In the genomic region with DNA sequence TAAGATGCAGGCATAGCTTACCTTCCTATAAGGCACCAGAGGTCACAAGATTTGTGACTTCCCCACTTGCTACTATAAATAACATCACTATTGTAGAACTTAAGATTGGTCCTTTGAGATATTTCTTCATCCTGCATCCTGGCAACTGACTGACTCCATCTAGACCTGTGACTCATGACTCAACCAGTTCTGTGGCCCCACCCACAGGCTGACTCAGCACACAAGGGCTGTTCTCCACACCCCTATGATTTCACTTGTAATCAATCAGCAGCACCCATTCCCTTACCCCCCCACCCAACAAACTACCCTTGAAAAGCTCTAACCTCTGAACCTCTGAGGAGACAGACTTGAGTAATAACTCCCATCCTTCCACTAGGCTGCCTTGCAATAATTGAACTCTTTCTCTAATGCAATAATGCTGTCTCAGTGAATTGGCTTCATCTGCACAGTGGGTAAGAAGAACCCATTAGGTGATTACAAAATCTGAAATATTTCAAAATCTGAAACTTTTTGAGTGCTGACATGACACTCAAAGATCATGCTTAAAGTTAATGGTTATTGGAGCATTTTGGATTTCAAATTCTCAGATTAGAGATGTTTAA, we compare ENCODE assay signal across 9 cellular contexts.
DNase-seq lines count a peak whose midpoint lies in the region; ATAC-seq and TF ChIP-seq lines count a peak whose summit lies in the region.
"Had no signal": no experiment of that assay in that cellular context is flagged by ENCODE, and none has a peak within 500 bp of the region (broad histone marks: within the 10 kb centered on the region; RNA-seq: fewer than 3 reads in every experiment).

No MANE protein-coding gene starts in this region.

- H3K36me3 ChIP-seq in vagina: no peaks in the 10 kb centered on the region
- H3K36me3 ChIP-seq: SJCRH30 had no signal

- H3K27ac ChIP-seq in vagina: no peak overlapping the region
- H3K27ac ChIP-seq: SJCRH30 had no signal

- peaks cover 20% of the 10 kb centered on the region for H3K9me3 Mint-ChIP-seq in WTC11

- H3K36me3 Mint-ChIP-seq in WTC11: peaks cover 23% of the 10 kb centered on the region

- H3K4me3 ChIP-seq in vagina: no peak overlapping the region
- H3K4me3 ChIP-seq: SJCRH30 had no signal

- DNase-seq in GM04504 (ENCODE audit: low read depth): peak; percentile 72
- DNase-seq in OCI-M1 (lab: John Stamatoyannopoulos, UW): peak; percentile 79
- peak; percentile 22 for DNase-seq in dermis blood vessel endothelial cell
- peak; percentile 10 for DNase-seq in stimulated activated CD4-positive, alpha-beta T cell treated with anti-CD3 and anti-CD28 coated beads, Interleukin-12 subunit alpha, Interleukin-12 subunit beta, amount 100 ng/mL, for 4 hours
- DNase-seq in WTC11 (ENCODE audit: low spot score): no peak
- DNase-seq in vagina (ENCODE audit: extremely low spot score in 2 of 2): no peak
- no peak for DNase-seq in NCI-H2081 treated with DMSO at 0.1 percent for 48 hours (lab: John Stamatoyannopoulos, UW)
- no peak for DNase-seq in DMS114 treated with DMSO at 0.1 percent for 48 hours (lab: John Stamatoyannopoulos, UW; ENCODE audit: unreplicated experiment)

- peaks cover 58% of the 10 kb centered on the region for H3K4me1 Mint-ChIP-seq in WTC11

- no peaks in the 10 kb centered on the region; the same call in 1 of the 2 replicates for H3K27me3 Mint-ChIP-seq in WTC11 (ENCODE audit: low read depth)

- TF ChIP-seq CTCF in WTC11 (IDR thresholded peaks at IDR 0.05) (no peak), vagina (IDR thresholded peaks at IDR 0.05) (no peak)

- POLR2A ChIA-PET in WTC11 (lab: Charles Lee): no interaction called here

- no peak for ATAC-seq in WTC11

- no peaks in the 10 kb centered on the region for H3K27me3 ChIP-seq in vagina
- H3K27me3 ChIP-seq: SJCRH30 had no signal

- no peak overlapping the region for H3K4me3 Mint-ChIP-seq in WTC11

- H3K27ac Mint-ChIP-seq in WTC11: no peak overlapping the region; the same call in 1 of the 2 replicates

- intact Hi-C loops in vagina (cut with DNase I): no loop called here

- H3K9me3 ChIP-seq in vagina: peaks cover 6% of the 10 kb centered on the region
- H3K9me3 ChIP-seq: SJCRH30 had no signal

- CTCF ChIA-PET in WTC11 (lab: Charles Lee): no interaction called here

- no peak for TF ChIP-seq POLR2A in vagina (IDR thresholded peaks at IDR 0.05)

- H3K4me1 ChIP-seq in vagina: no peaks in the 10 kb centered on the region
- H3K4me1 ChIP-seq: SJCRH30 had no signal

TF ChIP-seq in WTC11, 78 proteins besides CTCF, POLR2A, EP300 and RAD21:
- no peak for TF ChIP-seq TEAD1 (CRISPR knock-in tag; IDR thresholded peaks at IDR 0.05)

Comparison
In these comparisons a context has a peak if more than half of its experiments do, and no peak if none do; other contexts are left out.
1. DNase-seq: peak in GM04504 (single experiment), OCI-M1 (single experiment), dermis blood vessel endothelial cell (single experiment) and stimulated activated CD4-positive, alpha-beta T cell treated with anti-CD3 and anti-CD28 coated beads, Interleukin-12 subunit alpha, Interleukin-12 subunit beta, amount 100 ng/mL, for 4 hours (single experiment); none in WTC11 (single experiment), vagina (0 of 2), NCI-H2081 treated with DMSO at 0.1 percent for 48 hours (single experiment) and DMS114 treated with DMSO at 0.1 percent for 48 hours (single experiment).